Comparison of ENCODE assay signal across 32 cellular contexts in the genomic region with DNA sequence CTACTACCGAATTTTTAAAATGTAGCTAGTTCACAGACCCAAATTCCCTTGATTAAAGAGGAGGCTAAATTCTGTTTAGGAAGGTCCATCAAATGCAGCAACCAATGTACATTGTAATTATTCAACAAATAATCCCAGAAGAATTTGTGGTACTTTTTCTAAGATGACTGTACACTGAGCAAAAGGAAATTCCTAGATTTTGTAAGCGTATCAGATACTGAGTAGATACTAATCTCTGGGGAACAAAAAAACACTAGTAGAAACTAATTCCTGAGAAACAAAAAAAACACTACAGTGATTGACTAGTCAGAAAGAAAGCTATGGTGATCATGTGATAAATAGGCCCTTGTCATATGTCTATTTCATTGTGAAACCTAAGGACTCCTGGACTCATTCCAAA.
"Had no signal": no experiment of that assay in that cellular context is flagged by ENCODE, and none has a peak within 500 bp of the region (broad histone marks: within the 10 kb centered on the region; RNA-seq: fewer than 3 reads in every experiment).

No MANE protein-coding gene starts in this region.

- H3K36me3 ChIP-seq: breast epithelium, cardiac muscle cell, colonic mucosa, esophagus squamous epithelium had no signal

- H3K27me3 ChIP-seq: breast epithelium, cardiac muscle cell, colonic mucosa, esophagus squamous epithelium had no signal

- H3K4me1 ChIP-seq: breast epithelium, colonic mucosa, esophagus squamous epithelium had no signal

- H3K4me3 ChIP-seq: breast epithelium, cardiac muscle cell, colonic mucosa, esophagus squamous epithelium had no signal

- H3K9me3 ChIP-seq: breast epithelium, colonic mucosa, esophagus squamous epithelium had no signal

- ATAC-seq: activated CD4-positive, alpha-beta T cell treated with anti-CD3 and anti-CD28 coated beads for 36 hours; activated naive CD4-positive, alpha-beta T cell treated with anti-CD3 and anti-CD28 coated beads, Interleukin-2, amount 50 U/mL, for 72 hours; activated T-cell treated with anti-CD3 and anti-CD28 coated beads, Interleukin-2, amount 50 U/mL, for 72 hours; T-helper 17 cell had no signal

- FAIRE-seq: endometrium, endothelial cell of umbilical vein had no signal

- H3K27ac ChIP-seq: breast epithelium, cardiac muscle cell, colonic mucosa, epithelial cell of prostate, esophagus squamous epithelium had no signal

- DNase-seq: activated CD4-positive, alpha-beta memory T cell treated with anti-CD3 and anti-CD28 coated beads, Interleukin-2, amount 10 ng/mL, durations not matched to agents 7 days and 5 days; activated CD4-positive, alpha-beta T cell treated with anti-CD3 and anti-CD28 coated beads for 36 hours; activated CD4-positive, alpha-beta T cell treated with anti-CD3 and anti-CD28 coated beads, Interleukin-2, amount 10 ng/mL, durations not matched to agents 24 days and 14 days; activated CD4-positive, alpha-beta T cell treated with anti-CD3 and anti-CD28 coated beads, Interleukin-2, amount 50 U/mL, for 4 hours; activated CD4-positive, CD25-positive, alpha-beta regulatory T cell; activated CD4-positive, CD25-positive, alpha-beta regulatory T cell treated with anti-CD3 and anti-CD28 coated beads, Interleukin-2, amount 50 U/mL, for 72 hours; activated CD8-positive, alpha-beta memory T cell treated with anti-CD3 and anti-CD28 coated beads, Interleukin-2, amount 50 U/mL, for 48 hours; activated gamma-delta T cell; activated naive CD4-positive, alpha-beta T cell; activated naive CD4-positive, alpha-beta T cell treated with anti-CD3 and anti-CD28 coated beads, Interleukin-2, amount 10 ng/mL, durations not matched to agents 7 days and 5 days; activated naive CD8-positive, alpha-beta T cell treated with anti-CD3 and anti-CD28 coated beads, Interleukin-2, amount 10 ng/mL, durations not matched to agents 7 days and 5 days; activated T-cell treated with anti-CD3 and anti-CD28 coated beads for 4 hours; activated T-cell treated with anti-CD3 and anti-CD28 coated beads, Interleukin-2, amount 50 U/mL, for 24 hours; activated T-cell treated with anti-CD3 and anti-CD28 coated beads, Interleukin-2, amount 50 U/mL, for 72 hours; amniotic stem cell; anterior cingulate cortex; central memory CD4-positive, alpha-beta T cell; cerebellar nuclear complex; colonic mucosa; effector CD8-positive, alpha-beta T cell; esophagus squamous epithelium; foreskin melanocyte; head of caudate nucleus; T-helper 1 cell; T-helper 17 cell; T1000 had no signal
